ENCODE assay signal across 8 cellular contexts in the genomic region with DNA sequence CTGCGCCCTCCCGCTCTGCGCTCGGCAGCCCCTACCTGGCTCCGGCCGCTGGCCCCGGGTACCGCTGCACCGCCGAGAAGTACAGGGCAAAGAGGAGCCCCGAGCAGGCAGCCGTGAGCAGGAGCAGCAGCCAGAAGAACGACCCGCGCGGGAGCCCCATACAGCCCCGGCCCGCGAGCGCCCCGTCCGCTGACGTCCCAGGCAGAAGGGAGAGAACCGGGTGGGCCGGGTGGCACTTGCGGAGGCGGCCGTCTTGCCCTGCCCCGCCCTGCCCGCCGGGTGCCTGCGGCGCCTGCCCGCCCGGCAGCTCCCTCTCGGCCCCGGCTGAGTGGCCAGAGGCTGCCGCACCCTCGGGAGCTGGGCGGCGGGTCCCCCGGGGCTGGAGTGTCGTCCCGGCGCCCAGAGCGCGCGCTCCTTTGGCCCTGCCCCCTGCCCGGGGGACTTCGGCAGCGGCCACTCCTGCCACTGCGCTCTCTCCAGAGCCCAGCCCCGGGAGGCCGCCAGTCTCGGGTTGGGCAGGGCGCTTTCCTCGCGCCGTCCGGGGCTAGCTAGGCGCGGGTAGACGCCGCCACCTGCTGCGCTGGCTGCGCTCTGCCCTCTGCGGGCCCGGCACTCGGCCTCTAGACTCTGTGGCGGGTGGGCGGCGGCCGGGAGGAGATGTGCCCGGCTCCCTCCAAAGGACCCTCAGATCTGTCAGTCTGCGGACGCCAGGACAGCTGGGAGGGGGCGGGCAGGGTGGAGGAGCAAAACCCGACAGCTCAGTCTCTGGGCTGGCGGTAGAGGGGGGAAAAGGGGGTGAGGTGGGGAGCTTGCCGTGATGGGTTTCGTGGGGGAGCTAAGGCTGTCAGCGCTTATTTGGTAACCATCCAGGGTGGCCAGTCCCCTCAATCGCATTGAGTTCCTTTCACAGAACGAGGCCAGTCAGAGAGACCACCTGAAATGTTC. TPM values are rescaled to one million over a fixed set of nuclear protein-coding genes. Genes with fewer than 3 reads are reported as not detected.
DNase-seq lines count a peak whose midpoint lies in the region; ATAC-seq and TF ChIP-seq lines count a peak whose summit lies in the region.

A gene (minus strand): TSS at position 212 of the 945 bp plus-strand sequence. CDS start 52 bp downstream, at position 160.

- ATAC-seq in GM21825 (IDR thresholded peaks at IDR 0.05; ENCODE audit: unreplicated experiment) (no peak), HG02870 (IDR thresholded peaks at IDR 0.05; ENCODE audit: unreplicated experiment) (no peak)

- no peaks in the 10 kb centered on the region for H3K9me3 ChIP-seq in mononuclear cell (ENCODE audit: low read depth, low read length)
- no peaks in the 10 kb centered on the region for H3K9me3 ChIP-seq in tibial artery

- TF ChIP-seq CTCF in tibial artery (IDR thresholded peaks at IDR 0.05), result peak in 1 of 2 experiments; percentile 31

- H3K36me3 ChIP-seq in tibial artery, result no peaks in the 10 kb centered on the region

- peaks cover 3% of the 10 kb centered on the region for H3K36me3 Mint-ChIP-seq in activated CD4-positive, alpha-beta memory T cell treated with anti-CD3 and anti-CD28 coated beads for 36 hours

- POLR2A ChIA-PET in activated CD4-positive, alpha-beta memory T cell treated with anti-CD3 and anti-CD28 coated beads for 36 hours (lab: Charles Lee), result interaction anchor here (1.1 to 1.5 kb wide), 3 partner anchors 25 to 28 kb away, joined by 3 to 9 read pairs (median 3); no protein-coding TSS in a partner anchor

- peaks cover 13% of the 10 kb centered on the region for H3K4me1 Mint-ChIP-seq in activated CD4-positive, alpha-beta memory T cell treated with anti-CD3 and anti-CD28 coated beads for 36 hours (ENCODE audit: low read depth)

- H3K4me3 ChIP-seq in mononuclear cell (ENCODE audit: low read length) (peak within 1 kb of the TSS; percentile 48), tibial artery (peak within 1 kb of the TSS; percentile 46 to 63)

- H3K4me1 ChIP-seq in mononuclear cell (ENCODE audit: insufficient read depth, low read length) (peaks cover 23% of the 10 kb centered on the region), tibial artery (peaks cover 4 to 25% (median 19%) of the 10 kb centered on the region in 4 donors)

- H3K27me3 ChIP-seq in mononuclear cell (ENCODE audit: insufficient read depth, low read length) (peaks cover 28% of the 10 kb centered on the region), tibial artery (peaks cover 0 to 54% of the 10 kb centered on the region in 2 donors)

- H3K27ac ChIP-seq in epithelial cell of prostate (peak within 1 kb of the TSS; percentile 96), tibial artery (no peak within 1 kb of the TSS)

- DNase-seq in GDM1 (lab: John Stamatoyannopoulos, UW) (peak; percentile 23), NCI-H1092 (lab: John Stamatoyannopoulos, UW) (peak; percentile 23), epithelial cell of prostate (ENCODE audit: low read depth, low spot score) (no peak), tibial artery (peak; percentile 41 to 73)
- DNase-seq in activated CD4-positive, alpha-beta memory T cell treated with anti-CD3 and anti-CD28 coated beads for 36 hours, result peak; percentile 53

- H3K9me3 Mint-ChIP-seq in activated CD4-positive, alpha-beta memory T cell treated with anti-CD3 and anti-CD28 coated beads for 36 hours, result no peaks in the 10 kb centered on the region

- intact Hi-C loops in activated CD4-positive, alpha-beta memory T cell treated with anti-CD3 and anti-CD28 coated beads for 36 hours (cut with micrococcal nuclease), result loop anchor here (5.0 kb wide), 1 partner anchor 46 kb away; no protein-coding TSS in a partner anchor
- intact Hi-C loops in tibial artery (cut with DNase I; ENCODE audit: low total_unique reads), result no loop called here

- no peak within 1 kb of the TSS for H3K27ac Mint-ChIP-seq in activated CD4-positive, alpha-beta memory T cell treated with anti-CD3 and anti-CD28 coated beads for 36 hours

- peaks cover 46% of the 10 kb centered on the region for H3K27me3 Mint-ChIP-seq in activated CD4-positive, alpha-beta memory T cell treated with anti-CD3 and anti-CD28 coated beads for 36 hours

- H3K4me3 Mint-ChIP-seq in activated CD4-positive, alpha-beta memory T cell treated with anti-CD3 and anti-CD28 coated beads for 36 hours, result peak within 1 kb of the TSS; percentile 57

- CTCF ChIA-PET in activated CD4-positive, alpha-beta memory T cell treated with anti-CD3 and anti-CD28 coated beads for 36 hours (lab: Charles Lee), result interaction anchor here (0.9 to 1.9 kb wide), 8 partner anchors 29 to 201 kb away, joined by 3 to 14 read pairs (median 5); a partner anchor contains a TSS

RNA-seq across cellular contexts. Expression of the gene that starts here (rescaled TPM):
- under 1 TPM; 0.19 to 0.51 TPM for total RNA-seq in activated CD4-positive, alpha-beta memory T cell treated with anti-CD3 and anti-CD28 coated beads for 36 hours
- total RNA-seq in mononuclear cell, result 2.3 TPM

Comparison
In these comparisons a context has a peak if more than half of its experiments do, and no peak if none do; other contexts are left out.
1. Peak in DNase-seq in activated CD4-positive, alpha-beta memory T cell treated with anti-CD3 and anti-CD28 coated beads for 36 hours; RNA of the gene not detected or under 1 TPM.